Comparison of ENCODE assay signal across 7 cellular contexts in the genomic region with DNA sequence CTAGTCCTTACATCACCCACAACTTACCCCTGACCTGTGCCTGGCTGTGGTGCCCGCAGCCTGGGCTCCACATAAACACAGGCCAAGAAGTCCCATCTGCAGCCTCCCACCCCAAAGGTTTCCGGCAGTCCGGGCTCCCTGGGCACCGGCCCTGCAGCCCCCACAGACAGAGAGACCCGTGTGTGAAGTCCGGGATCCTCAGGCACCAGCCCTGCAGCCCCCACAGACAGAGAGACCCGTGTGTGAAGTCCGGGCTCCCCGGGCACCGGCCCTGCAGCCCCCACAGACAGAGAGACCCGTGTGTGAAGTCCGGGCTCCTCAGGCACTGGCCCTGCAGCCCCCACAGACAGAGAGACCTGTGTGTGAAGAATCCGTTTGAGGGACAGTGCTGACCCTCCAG.
DNase-seq lines count a peak whose midpoint lies in the region; ATAC-seq and TF ChIP-seq lines count a peak whose summit lies in the region.
"Not testable (repeated sequence)": the region's sequence is repeated elsewhere in the genome, so short reads cannot be mapped to it uniquely, and the experiment has no call there.

No MANE protein-coding gene starts in this region.

- peak overlapping the region; percentile 57 for H3K27ac Mint-ChIP-seq in stimulated activated memory B cell treated with anti-CD40 and anti-IgM and Interleukin-4, amounts not matched to agents 10 μg/mL and 1 μg/mL and 100 μg/mL, for 72 hours

- H3K4me1 Mint-ChIP-seq in stimulated activated memory B cell treated with anti-CD40 and anti-IgM and Interleukin-4, amounts not matched to agents 10 μg/mL and 1 μg/mL and 100 μg/mL, for 72 hours, result peaks cover 16% of the 10 kb centered on the region

- H3K4me3 Mint-ChIP-seq in stimulated activated memory B cell treated with anti-CD40 and anti-IgM and Interleukin-4, amounts not matched to agents 10 μg/mL and 1 μg/mL and 100 μg/mL, for 72 hours, result peak overlapping the region; percentile 38

- H3K9me3 Mint-ChIP-seq in stimulated activated memory B cell treated with anti-CD40 and anti-IgM and Interleukin-4, amounts not matched to agents 10 μg/mL and 1 μg/mL and 100 μg/mL, for 72 hours, result not testable (repeated sequence)

- peak overlapping the region; percentile 93 for H3K27ac ChIP-seq in BLaER1
- H3K27ac ChIP-seq in osteoblast (ENCODE audit: low read depth, low read length), result not testable (repeated sequence)

- peaks cover 62% of the 10 kb centered on the region for H3K4me1 ChIP-seq in BLaER1
- H3K4me1 ChIP-seq in osteoblast (ENCODE audit: insufficient read depth, low read length), result not testable (repeated sequence)

- H3K27me3 ChIP-seq in BLaER1; osteoblast (ENCODE audit: insufficient read depth, low read length): not testable (repeated sequence)

- DNase-seq in RPMI8226 (peak; percentile 1), cardiac septum (ENCODE audit: low spot score) (peak; percentile 55), osteoblast (ENCODE audit: insufficient read length, low spot score, missing footprints) (peak; percentile 30)
- DNase-seq in activated CD8-positive, alpha-beta memory T cell treated with anti-CD3 and anti-CD28 coated beads for 24 hours, result peak; percentile 43

- peak overlapping the region; percentile 84 for H3K9ac ChIP-seq in BLaER1

- H3K36me3 ChIP-seq in BLaER1; osteoblast (ENCODE audit: insufficient read depth, low read length): not testable (repeated sequence)

- not testable (repeated sequence) for H3K79me2 ChIP-seq in osteoblast (ENCODE audit: insufficient read depth, low read length)

- intact Hi-C loops in cardiac septum (cut with DNase I), result not testable (repeated sequence)

- not testable (repeated sequence) for TF ChIP-seq CTCF in osteoblast (IDR thresholded peaks at IDR 0.05; ENCODE audit: extremely low read depth, low read depth, low read length)

- H3K4me3 ChIP-seq in BLaER1, result peak overlapping the region; percentile 67
- not testable (repeated sequence) for H3K4me3 ChIP-seq in osteoblast (ENCODE audit: insufficient read depth, low read length)

- not testable (repeated sequence) for H4K20me1 ChIP-seq in BLaER1; osteoblast (ENCODE audit: insufficient read depth, low read length)

- peak overlapping the region; percentile 88 for H3K4me2 ChIP-seq in BLaER1
- H3K4me2 ChIP-seq in osteoblast (ENCODE audit: insufficient read depth, low read length), result not testable (repeated sequence)

- not testable (repeated sequence) for H2AFZ ChIP-seq in osteoblast (ENCODE audit: low read length)

- not testable (repeated sequence) for H3K9me3 ChIP-seq in BLaER1; osteoblast (ENCODE audit: low read depth, low read length)

- H3K27me3 Mint-ChIP-seq in stimulated activated memory B cell treated with anti-CD40 and anti-IgM and Interleukin-4, amounts not matched to agents 10 μg/mL and 1 μg/mL and 100 μg/mL, for 72 hours, result not testable (repeated sequence)

- peak; percentile 1 for ATAC-seq in HG02870 (IDR thresholded peaks at IDR 0.05; ENCODE audit: unreplicated experiment)
- ATAC-seq in stimulated activated memory B cell treated with anti-CD40 and anti-IgM and Interleukin-4, amounts not matched to agents 10 μg/mL and 1 μg/mL and 100 μg/mL, for 72 hours, result not testable (repeated sequence)

- not testable (repeated sequence) for H3K36me3 Mint-ChIP-seq in stimulated activated memory B cell treated with anti-CD40 and anti-IgM and Interleukin-4, amounts not matched to agents 10 μg/mL and 1 μg/mL and 100 μg/mL, for 72 hours

Comparison
In these comparisons a context has a peak if more than half of its experiments do, and no peak if none do; other contexts are left out.
1. DNase-seq: peak in every context shown above with its lines; median percentile 55 in cardiac septum; 43 in activated CD8-positive, alpha-beta memory T cell treated with anti-CD3 and anti-CD28 coated beads for 24 hours; 30 in osteoblast; 1 in RPMI8226.